25 cellular contexts compared by ENCODE assay signal in genomic region chr4:184785813-184786212, GRCh38.
"Had no signal": no experiment of that assay in that cellular context is flagged by ENCODE, and none has a peak within 500 bp of the region (broad histone marks: within the 10 kb centered on the region; RNA-seq: fewer than 3 reads in every experiment).

No MANE protein-coding gene starts in this region.

- DNase-seq: activated CD4-positive, alpha-beta T cell treated with anti-CD3 and anti-CD28 coated beads for 36 hours; activated CD4-positive, alpha-beta T cell treated with anti-CD3 and anti-CD28 coated beads, Interleukin-2, amount 10 ng/mL, durations not matched to agents 7 days and 5 days; activated CD4-positive, alpha-beta T cell treated with anti-CD3 and anti-CD28 coated beads, Interleukin-2, amount 50 U/mL, for 4 hours; activated CD4-positive, CD25-positive, alpha-beta regulatory T cell; activated CD4-positive, CD25-positive, alpha-beta regulatory T cell treated with anti-CD3 and anti-CD28 coated beads, Interleukin-2, amount 50 U/mL, for 72 hours; activated CD8-positive, alpha-beta memory T cell treated with anti-CD3 and anti-CD28 coated beads for 24 hours; activated CD8-positive, alpha-beta T cell treated with anti-CD3 and anti-CD28 coated beads for 36 hours; activated effector memory CD4-positive, alpha-beta T cell treated with anti-CD3 and anti-CD28 coated beads, Interleukin-2, amount 50 U/mL, for 16 hours; activated naive CD4-positive, alpha-beta T cell treated with anti-CD3 and anti-CD28 coated beads for 36 hours; activated naive CD8-positive, alpha-beta T cell treated with anti-CD3 and anti-CD28 coated beads for 36 hours; activated naive CD8-positive, alpha-beta T cell treated with anti-CD3 and anti-CD28 coated beads, Interleukin-2, amount 50 U/mL, for 24 hours; activated T-cell treated with anti-CD3 and anti-CD28 coated beads, Interleukin-2, amount 50 U/mL, for 4 hours; adrenal gland; aorta; body of pancreas; central memory CD4-positive, alpha-beta T cell; colonic mucosa; effector CD8-positive, alpha-beta T cell; esophagus squamous epithelium; foreskin melanocyte; head of caudate nucleus had no signal

- H3K4me3 ChIP-seq: adrenal gland, body of pancreas, cardiac muscle cell, colonic mucosa, esophagus squamous epithelium had no signal

- H3K4me1 ChIP-seq: adrenal gland, body of pancreas, colonic mucosa, esophagus squamous epithelium had no signal

- H3K27ac ChIP-seq: adrenal gland, body of pancreas, cardiac muscle cell, colonic mucosa, epithelial cell of prostate, esophagus squamous epithelium had no signal

- H3K9me3 ChIP-seq: adrenal gland, body of pancreas, colonic mucosa, esophagus squamous epithelium had no signal

- H3K27me3 ChIP-seq: adrenal gland, body of pancreas, cardiac muscle cell, colonic mucosa, esophagus squamous epithelium had no signal

- H3K36me3 ChIP-seq: colonic mucosa had no signal

- FAIRE-seq: endometrium, endothelial cell of umbilical vein had no signal
